ENCODE assay signal across 8 cellular contexts in the genomic region with DNA sequence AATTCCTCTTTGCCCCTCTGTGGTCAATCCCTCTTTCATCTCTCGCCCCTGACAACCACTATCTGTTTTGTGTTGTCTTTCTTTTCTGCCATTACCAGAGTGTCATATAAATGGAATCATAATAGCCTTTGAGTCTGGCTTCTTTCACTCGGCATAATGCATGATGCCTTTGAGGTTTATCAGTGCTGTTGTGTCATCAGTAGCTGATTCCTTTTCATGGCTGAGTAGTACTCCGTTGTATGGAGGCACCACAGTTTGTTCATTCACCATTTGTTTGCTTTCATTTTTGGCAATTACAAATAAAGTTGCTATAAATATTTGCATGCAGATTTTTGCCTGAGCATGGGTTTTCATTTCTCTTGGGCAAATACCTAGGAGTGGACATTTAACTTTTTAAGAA. TPM values are rescaled to one million over a fixed set of nuclear protein-coding genes. Genes with fewer than 3 reads are reported as not detected.
"Had no signal": no experiment of that assay in that cellular context is flagged by ENCODE, and none has a peak within 500 bp of the region (broad histone marks: within the 10 kb centered on the region; RNA-seq: fewer than 3 reads in every experiment).

No MANE protein-coding gene starts in this region.

- DNase-seq: GDM1, GF-D8 had no signal

- H3K4me3 ChIP-seq: GM12878 had no signal

- FAIRE-seq: G401.6, GM12878, GM12891, GM12892, GM18507, GM19239 had no signal

- ATAC-seq: GM12878 had no signal

RNA-seq across cellular contexts. Expression of gene WSCD2, which starts 47.2 kb away (rescaled TPM):
- total RNA-seq: GM12878 had no signal
